In the genomic region with DNA sequence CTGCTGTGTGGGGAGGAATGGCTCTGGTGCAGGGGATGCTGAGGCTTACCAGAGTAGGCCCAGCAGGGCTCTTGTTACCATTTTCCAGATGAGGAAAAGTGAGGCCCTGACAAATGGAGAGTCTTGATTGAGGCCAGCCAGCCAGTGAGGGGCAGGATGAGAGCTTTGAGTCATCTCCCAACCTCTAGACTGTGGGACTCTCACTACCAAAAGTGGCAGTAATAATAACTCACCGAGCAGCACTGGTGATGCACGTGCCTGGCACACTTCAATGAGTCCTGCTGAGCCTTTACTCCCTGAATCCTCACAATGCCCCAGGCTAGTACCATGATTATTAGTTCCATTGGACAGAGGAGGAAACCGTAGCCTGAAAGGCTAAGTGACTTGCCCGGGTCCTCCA, we compare ENCODE assay signal across 12 cellular contexts. TPM values are rescaled to one million over a fixed set of nuclear protein-coding genes. Genes with fewer than 3 reads are reported as not detected.
DNase-seq lines count a peak whose midpoint lies in the region; ATAC-seq and TF ChIP-seq lines count a peak whose summit lies in the region.
"Had no signal": no experiment of that assay in that cellular context is flagged by ENCODE, and none has a peak within 500 bp of the region (broad histone marks: within the 10 kb centered on the region; RNA-seq: fewer than 3 reads in every experiment).

No MANE protein-coding gene starts in this region.

- peak overlapping the region in 16 of 21 experiments; percentile 5 to 99 (median 92) for H3K27ac ChIP-seq in skin epidermis

- intact Hi-C loops in activated CD4-positive, alpha-beta T cell treated with anti-CD3 and anti-CD28 coated beads for 36 hours (cut with DNase I, micrococcal nuclease) = no loop called here

- peak overlapping the region; percentile 76 for H3K27ac Mint-ChIP-seq in activated CD4-positive, alpha-beta T cell treated with anti-CD3 and anti-CD28 coated beads for 36 hours
- H3K27ac Mint-ChIP-seq in chondrocyte (ENCODE audit: unreplicated experiment) (peak overlapping the region; percentile 94), mesothelial cell of epicardium (no peak overlapping the region)

- peaks cover 52% of the 10 kb centered on the region for H3K4me1 Mint-ChIP-seq in activated CD4-positive, alpha-beta T cell treated with anti-CD3 and anti-CD28 coated beads for 36 hours
- peaks cover 50% of the 10 kb centered on the region for H3K4me1 Mint-ChIP-seq in chondrocyte (ENCODE audit: low read depth)
- peaks cover 37% of the 10 kb centered on the region for H3K4me1 Mint-ChIP-seq in mesothelial cell of epicardium

- peaks cover 21% of the 10 kb centered on the region for H3K36me3 Mint-ChIP-seq in activated CD4-positive, alpha-beta T cell treated with anti-CD3 and anti-CD28 coated beads for 36 hours (ENCODE audit: low read depth)
- peaks cover 15% of the 10 kb centered on the region for H3K36me3 Mint-ChIP-seq in chondrocyte (ENCODE audit: low read depth)
- H3K36me3 Mint-ChIP-seq in mesothelial cell of epicardium = peaks cover 18% of the 10 kb centered on the region

- ATAC-seq in activated CD4-positive, alpha-beta T cell treated with anti-CD3 and anti-CD28 coated beads for 36 hours = peak; percentile 44
- no peak for ATAC-seq in HG02973 (IDR thresholded peaks at IDR 0.05; ENCODE audit: unreplicated experiment)

- TF ChIP-seq CTCF in chondrocyte (IDR thresholded peaks at IDR 0.05) (no peak), mesothelial cell of epicardium (IDR thresholded peaks at IDR 0.05; ENCODE audit: unreplicated experiment) (no peak)

- no peaks in the 10 kb centered on the region for H3K27me3 Mint-ChIP-seq in activated CD4-positive, alpha-beta T cell treated with anti-CD3 and anti-CD28 coated beads for 36 hours
- H3K27me3 Mint-ChIP-seq in chondrocyte (ENCODE audit: low read depth) = no peaks in the 10 kb centered on the region
- H3K27me3 Mint-ChIP-seq in mesothelial cell of epicardium (ENCODE audit: low read depth) = no peaks in the 10 kb centered on the region

- POLR2A ChIA-PET in activated CD4-positive, alpha-beta T cell treated with anti-CD3 and anti-CD28 coated beads for 36 hours (lab: Charles Lee) = interaction anchor here (0.7 kb wide), 1 partner anchor 34 kb away, joined by 3 read pairs; no protein-coding TSS in a partner anchor

- H3K4me3 ChIP-seq in skin epidermis = no peak overlapping the region

- CTCF ChIA-PET in activated CD4-positive, alpha-beta T cell treated with anti-CD3 and anti-CD28 coated beads for 36 hours (lab: Charles Lee) = interaction anchor here (0.6 kb wide), 2 partner anchors 27 to 113 kb away, joined by 3 read pairs; no protein-coding TSS in a partner anchor

- no peaks in the 10 kb centered on the region for H3K9me3 Mint-ChIP-seq in activated CD4-positive, alpha-beta T cell treated with anti-CD3 and anti-CD28 coated beads for 36 hours (ENCODE audit: low read depth)
- H3K9me3 Mint-ChIP-seq in chondrocyte (ENCODE audit: low read depth) (no peaks in the 10 kb centered on the region), mesothelial cell of epicardium (no peaks in the 10 kb centered on the region)
- H3K9me3 Mint-ChIP-seq: activated T-cell treated with anti-CD3 and anti-CD28 coated beads, Interleukin-2, amount 50 U/mL, for 4 hours had no signal

- H3K4me3 Mint-ChIP-seq in activated CD4-positive, alpha-beta T cell treated with anti-CD3 and anti-CD28 coated beads for 36 hours = no peak overlapping the region
- H3K4me3 Mint-ChIP-seq in chondrocyte (ENCODE audit: unreplicated experiment) (no peak overlapping the region), mesothelial cell of epicardium (no peak overlapping the region)

- peak; percentile 60 for DNase-seq in activated CD4-positive, alpha-beta T cell treated with anti-CD3 and anti-CD28 coated beads for 36 hours
- DNase-seq in activated CD4-positive, alpha-beta T cell treated with anti-CD3 and anti-CD28 coated beads, Interleukin-2, amount 50 U/mL, for 4 hours = no peak
- DNase-seq in NCI-H69 (lab: John Stamatoyannopoulos, UW) = peak; percentile 89
- no peak for DNase-seq in chondrocyte (ENCODE audit: low spot score)
- no peak for DNase-seq in hypothalamus (lab: John Stamatoyannopoulos, UW)
- DNase-seq in mesothelial cell of epicardium (ENCODE audit: low spot score in 2 of 2, unreplicated experiment in 2 of 2) = no peak
- DNase-seq: activated T-cell treated with anti-CD3 and anti-CD28 coated beads, Interleukin-2, amount 50 U/mL, for 4 hours; GOT3; NCI-H524; SW 1271 had no signal

RNA-seq across cellular contexts. Expression of gene CIC, which starts 7.8 kb away (rescaled TPM):
- 10 to 100 TPM; 62.8 to 66.3 TPM for total RNA-seq in activated CD4-positive, alpha-beta T cell treated with anti-CD3 and anti-CD28 coated beads for 36 hours
- 83.6 to 101 TPM (median 86.3 TPM) in 3 replicates for total RNA-seq in chondrocyte
- total RNA-seq in mesothelial cell of epicardium = 84.0 to 90.9 TPM (median 90.8 TPM) in 3 replicates

RNA-seq across cellular contexts. Expression of gene ERF, which starts 21.9 kb away (rescaled TPM):
- 10 to 100 TPM; 65.5 to 66.4 TPM for total RNA-seq in activated CD4-positive, alpha-beta T cell treated with anti-CD3 and anti-CD28 coated beads for 36 hours
- total RNA-seq in chondrocyte (64.5 to 74.6 TPM (median 71.7 TPM) in 3 replicates), mesothelial cell of epicardium (90.4 to 106 TPM (median 92.1 TPM) in 3 replicates)

RNA-seq across cellular contexts. Expression of gene PRR19, which starts 25.1 kb away (rescaled TPM):
- 1 to 10 TPM in 1 of 2 experiments, under 1 TPM in 1; 0.63 to 1.0 TPM for total RNA-seq in activated CD4-positive, alpha-beta T cell treated with anti-CD3 and anti-CD28 coated beads for 36 hours
- 0.24 to 1.7 TPM (median 0.82 TPM) in 3 replicates for total RNA-seq in chondrocyte
- total RNA-seq in mesothelial cell of epicardium = 1.3 to 2.0 TPM (median 1.7 TPM) in 3 replicates

RNA-seq across cellular contexts. Expression of gene PAFAH1B3, which starts 25.6 kb away (rescaled TPM):
- total RNA-seq in activated CD4-positive, alpha-beta T cell treated with anti-CD3 and anti-CD28 coated beads for 36 hours = 10 to 100 TPM; 43.4 to 53.9 TPM
- total RNA-seq in chondrocyte = 15.2 to 32.9 TPM (median 31.1 TPM) in 3 replicates
- total RNA-seq in mesothelial cell of epicardium = 81.2 to 91.0 TPM (median 88.5 TPM) in 3 replicates

RNA-seq across cellular contexts. Expression of gene GSK3A, which starts 34.4 kb away (rescaled TPM):
- total RNA-seq in activated CD4-positive, alpha-beta T cell treated with anti-CD3 and anti-CD28 coated beads for 36 hours = 10 to 100 TPM; 32.6 to 43.5 TPM
- total RNA-seq in chondrocyte (38.9 to 43.6 TPM (median 42.0 TPM) in 3 replicates), mesothelial cell of epicardium (42.9 to 45.5 TPM (median 44.6 TPM) in 3 replicates)

Comparison
In these comparisons a context has a peak if more than half of its experiments do, and no peak if none do; other contexts are left out.
1. DNase-seq: peak in activated CD4-positive, alpha-beta T cell treated with anti-CD3 and anti-CD28 coated beads for 36 hours (single experiment) and NCI-H69 (single experiment); none in activated CD4-positive, alpha-beta T cell treated with anti-CD3 and anti-CD28 coated beads, Interleukin-2, amount 50 U/mL, for 4 hours (0 of 2), chondrocyte (single experiment), hypothalamus (0 of 51) and mesothelial cell of epicardium (0 of 2).